In genomic region chr18:79425573-79425895, GRCh38 we compare ENCODE assay signal across 20 cellular contexts. TPM values are rescaled to one million over a fixed set of nuclear protein-coding genes. Genes with fewer than 3 reads are reported as not detected.
DNase-seq lines count a peak whose midpoint lies in the region; ATAC-seq and TF ChIP-seq lines count a peak whose summit lies in the region.
"Had no signal": no experiment of that assay in that cellular context is flagged by ENCODE, and none has a peak within 500 bp of the region (broad histone marks: within the 10 kb centered on the region; RNA-seq: fewer than 3 reads in every experiment).

No MANE protein-coding gene starts in this region.

- TF ChIP-seq CTCF in endothelial cell (IDR thresholded peaks at IDR 0.05; ENCODE audit: unreplicated experiment) (no peak), progenitor cell of endocrine pancreas (IDR thresholded peaks at IDR 0.05; ENCODE audit: unreplicated experiment) (no peak), brain microvascular endothelial cell (IDR thresholded peaks at IDR 0.05; ENCODE audit: low read depth, low read length, missing control alignments) (no peak)

- H3K9me3 ChIP-seq in HUES6 (ENCODE audit: control insufficient read depth, insufficient read depth, low read depth, low read length), result no peaks in the 10 kb centered on the region
- H3K9me3 ChIP-seq: BE2C, heart right ventricle, SJCRH30, transverse colon had no signal

- H3K27me3 ChIP-seq in HUES6 (ENCODE audit: control insufficient read depth, insufficient read depth, low read length) (peaks cover 8% of the 10 kb centered on the region; the same call in 1 of the 2 replicates), brain microvascular endothelial cell (replicated peaks) (peaks cover 4% of the 10 kb centered on the region)
- H3K27me3 ChIP-seq: BE2C, heart right ventricle, SJCRH30, transverse colon had no signal

- peaks cover 30% of the 10 kb centered on the region for H3K4me1 Mint-ChIP-seq in activated CD4-positive, alpha-beta T cell treated with anti-CD3 and anti-CD28 coated beads for 36 hours
- H3K4me1 Mint-ChIP-seq in endothelial cell (ENCODE audit: unreplicated experiment) (peaks cover 12% of the 10 kb centered on the region), progenitor cell of endocrine pancreas (ENCODE audit: low read depth) (peaks cover 7% of the 10 kb centered on the region)

- H3K27ac ChIP-seq in HUES6 (ENCODE audit: low read depth, low read length), result 0 out of 2 replicates have a peak overlapping the region, but pooled peaks have one; percentile 40
- H3K27ac ChIP-seq in brain microvascular endothelial cell, result no peak overlapping the region
- H3K27ac ChIP-seq: heart right ventricle, SJCRH30, transverse colon had no signal

- no peak overlapping the region for H3K9ac ChIP-seq in HUES6 (ENCODE audit: low read length)

- no peak overlapping the region for H3K4me3 ChIP-seq in HUES6 (ENCODE audit: low read depth, low read length)
- no peak overlapping the region for H3K4me3 ChIP-seq in brain microvascular endothelial cell (ENCODE audit: low read depth, low read length)
- H3K4me3 ChIP-seq: heart right ventricle, SJCRH30, transverse colon had no signal

- intact Hi-C loops in activated CD4-positive, alpha-beta T cell treated with anti-CD3 and anti-CD28 coated beads for 36 hours (cut with DNase I, micrococcal nuclease), result no loop called here

- peaks cover 49% of the 10 kb centered on the region for H3K36me3 Mint-ChIP-seq in activated CD4-positive, alpha-beta T cell treated with anti-CD3 and anti-CD28 coated beads for 36 hours (ENCODE audit: low read depth)
- H3K36me3 Mint-ChIP-seq in endothelial cell (ENCODE audit: low read depth, unreplicated experiment), result peaks cover 23% of the 10 kb centered on the region
- no peaks in the 10 kb centered on the region for H3K36me3 Mint-ChIP-seq in progenitor cell of endocrine pancreas (ENCODE audit: insufficient read depth)

- POLR2A ChIA-PET in activated CD4-positive, alpha-beta T cell treated with anti-CD3 and anti-CD28 coated beads for 36 hours (lab: Charles Lee), result interaction anchor here (0.6 kb wide), 1 partner anchor 10 kb away, joined by 5 read pairs; no protein-coding TSS in a partner anchor

- CTCF ChIA-PET in activated CD4-positive, alpha-beta T cell treated with anti-CD3 and anti-CD28 coated beads for 36 hours (lab: Charles Lee), result no interaction called here

- in situ Hi-C loops in brain microvascular endothelial cell (cut with HindIII; ENCODE audit: low pct_ligation_motif_present, low sequenced_read_pairs), result no loop called here

- peaks cover 7% of the 10 kb centered on the region; the same call in 1 of the 2 replicates for H3K4me1 ChIP-seq in HUES6 (ENCODE audit: control insufficient read depth, insufficient read depth, low read length)
- H3K4me1 ChIP-seq: BE2C, SJCRH30 had no signal

- no peak overlapping the region for H3K4me3 Mint-ChIP-seq in activated CD4-positive, alpha-beta T cell treated with anti-CD3 and anti-CD28 coated beads for 36 hours
- H3K4me3 Mint-ChIP-seq in endothelial cell (ENCODE audit: unreplicated experiment) (peak overlapping the region; percentile 14), progenitor cell of endocrine pancreas (ENCODE audit: low read depth) (no peak overlapping the region)
- H3K4me3 Mint-ChIP-seq: activated T-helper 1 cell treated with anti-CD3 and anti-CD28 coated beads, Interleukin-12 subunit alpha, Interleukin-12 subunit beta, Interleukin-2, Interleukin-4 antibody, amounts not matched to agents 30 ng/mL and 10 ng/mL and 1 ng/mL, durations not matched to agents 14 hours and 24 hours and 36 hours; dendritic cell treated with granulocyte-macrophage colony-stimulating factor and Interleukin-4, amounts not matched to agents 40 ng/mL and 50 ng/mL, for 4 days had no signal

- no peaks in the 10 kb centered on the region for H3K9me3 Mint-ChIP-seq in activated CD4-positive, alpha-beta T cell treated with anti-CD3 and anti-CD28 coated beads for 36 hours (ENCODE audit: low read depth)
- H3K9me3 Mint-ChIP-seq in endothelial cell (ENCODE audit: unreplicated experiment) (no peaks in the 10 kb centered on the region), progenitor cell of endocrine pancreas (ENCODE audit: low read depth) (no peaks in the 10 kb centered on the region)
- H3K9me3 Mint-ChIP-seq: activated T-helper 1 cell treated with anti-CD3 and anti-CD28 coated beads, Interleukin-12 subunit alpha, Interleukin-12 subunit beta, Interleukin-2, Interleukin-4 antibody, amounts not matched to agents 30 ng/mL and 10 ng/mL and 1 ng/mL, durations not matched to agents 14 hours and 24 hours and 36 hours; dendritic cell treated with granulocyte-macrophage colony-stimulating factor and Interleukin-4, amounts not matched to agents 40 ng/mL and 50 ng/mL, for 4 days had no signal

- ATAC-seq in activated CD4-positive, alpha-beta T cell treated with anti-CD3 and anti-CD28 coated beads for 36 hours, result no peak
- ATAC-seq in HG02938 (IDR thresholded peaks at IDR 0.05; ENCODE audit: unreplicated experiment), result no peak
- ATAC-seq in GM21367 (IDR thresholded peaks at IDR 0.05; ENCODE audit: unreplicated experiment), result no peak
- ATAC-seq: heart right ventricle; left lobe of liver; stimulated activated naive CD8-positive, alpha-beta T cell treated with anti-CD3 and anti-CD28 coated beads, Interleukin-15, Interleukin-2, amounts not matched to agents 100 U/mL and 50 U/mL, for 24 hours had no signal

- H3K27me3 Mint-ChIP-seq in activated CD4-positive, alpha-beta T cell treated with anti-CD3 and anti-CD28 coated beads for 36 hours, result no peaks in the 10 kb centered on the region
- H3K27me3 Mint-ChIP-seq in endothelial cell (ENCODE audit: unreplicated experiment) (peaks cover 6% of the 10 kb centered on the region), progenitor cell of endocrine pancreas (peaks cover 8% of the 10 kb centered on the region)
- H3K27me3 Mint-ChIP-seq: dendritic cell treated with granulocyte-macrophage colony-stimulating factor and Interleukin-4, amounts not matched to agents 40 ng/mL and 50 ng/mL, for 4 days had no signal

- H3K36me3 ChIP-seq in HUES6 (ENCODE audit: control insufficient read depth, insufficient read depth, low read length), result peaks cover 4% of the 10 kb centered on the region; the same call in 1 of the 2 replicates
- H3K36me3 ChIP-seq in brain microvascular endothelial cell (replicated peaks), result no peaks in the 10 kb centered on the region
- H3K36me3 ChIP-seq: BE2C, SJCRH30, transverse colon had no signal

- peak overlapping the region; percentile 3 for H3K27ac Mint-ChIP-seq in activated CD4-positive, alpha-beta T cell treated with anti-CD3 and anti-CD28 coated beads for 36 hours
- H3K27ac Mint-ChIP-seq in endothelial cell (ENCODE audit: unreplicated experiment) (no peak overlapping the region), progenitor cell of endocrine pancreas (peak overlapping the region; percentile 76)

- no peak for DNase-seq in activated CD4-positive, alpha-beta T cell treated with anti-CD3 and anti-CD28 coated beads for 36 hours
- no peak for DNase-seq in activated CD4-positive, alpha-beta T cell treated with anti-CD3 and anti-CD28 coated beads, Interleukin-2, amount 50 U/mL, for 1 hour
- DNase-seq in endothelial cell (ENCODE audit: low spot score), result no peak
- no peak for DNase-seq in progenitor cell of endocrine pancreas (ENCODE audit: low spot score, unreplicated experiment)
- DNase-seq in brain microvascular endothelial cell, result no peak
- DNase-seq: activated CD4-positive, alpha-beta T cell treated with anti-CD3 and anti-CD28 coated beads for 48 hours; BE2C; heart right ventricle; NCI-H1417 treated with DMSO at 0.1 percent for 48 hours; NCI-H526; SJCRH30; stimulated activated CD4-positive, alpha-beta T cell treated with anti-CD3 and anti-CD28 coated beads, Interleukin-2, amount 100 ng/mL, for 48 hours; stimulated activated naive CD8-positive, alpha-beta T cell treated with anti-CD3 and anti-CD28 coated beads, Interleukin-15, Interleukin-2, amounts not matched to agents 100 U/mL and 50 U/mL, for 24 hours; transverse colon had no signal

RNA-seq across cellular contexts. Expression of gene NFATC1, which starts 29.8 kb away (rescaled TPM):
- total RNA-seq in activated CD4-positive, alpha-beta T cell treated with anti-CD3 and anti-CD28 coated beads for 36 hours, result 100 to 1,000 TPM in 1 of 2 experiments, 10 to 100 TPM in 1; 96.0 to 104 TPM
- total RNA-seq in endothelial cell (ENCODE audit: unreplicated experiment) (40.6 TPM), progenitor cell of endocrine pancreas (4.5 and 5.6 TPM in 2 replicates)
